In the genomic region with DNA sequence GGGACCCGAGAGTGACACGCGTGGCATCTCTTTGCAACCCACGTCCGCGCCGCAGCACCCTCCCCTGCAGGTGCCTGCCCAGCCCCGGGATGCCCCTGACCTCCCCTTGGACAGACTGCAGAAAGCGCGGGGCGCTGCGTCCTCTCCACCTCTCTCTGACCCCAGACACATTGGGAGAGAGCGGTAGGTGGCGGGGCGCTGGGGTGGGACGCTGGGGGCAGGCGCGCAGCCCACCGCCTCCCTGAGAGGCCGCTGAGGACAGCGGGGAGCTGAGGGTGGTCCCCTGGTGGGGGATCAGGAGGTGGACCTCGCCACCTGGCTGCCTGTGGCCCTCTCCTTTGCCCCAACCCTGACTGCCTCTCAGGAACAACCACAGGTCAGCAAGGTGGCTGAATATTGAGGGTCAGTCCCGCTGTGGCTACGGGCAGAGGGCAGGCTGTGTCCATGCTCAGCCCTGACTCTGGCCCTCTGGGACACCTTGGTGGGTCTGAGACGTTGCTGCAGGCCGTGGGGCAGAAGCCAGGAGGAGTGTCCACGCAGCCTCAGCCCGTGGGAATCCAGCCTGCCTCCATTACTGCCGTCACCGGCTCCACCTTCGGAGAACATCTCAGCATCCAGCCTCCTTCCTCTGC, we compare ENCODE assay signal across 5 cellular contexts. TPM values are rescaled to one million over a fixed set of nuclear protein-coding genes. Genes with fewer than 3 reads are reported as not detected.
A peak's percentile ranks its signal among the peaks of the same experiment; 100 is the strongest.
DNase-seq lines count a peak whose midpoint lies in the region; TF ChIP-seq lines count a peak whose summit lies in the region.

No MANE protein-coding gene starts in this region.

- peak overlapping the region; percentile 90 for H3K4me2 ChIP-seq in KMS-11

- H3K4me3 ChIP-seq in KMS-11 (IDR thresholded peaks at IDR 0.05; ENCODE audit: insufficient read depth, low read depth, low read length), result peak overlapping the region; percentile 59
- peak overlapping the region; percentile 83 to 90 for H3K4me3 ChIP-seq in esophagus (ENCODE audit: low read depth in 1 of 2, low read length in 2 of 2)
- peak overlapping the region; percentile 84 to 98 (median 90) for H3K4me3 ChIP-seq in spleen

- H3K79me2 ChIP-seq in KMS-11 (ENCODE audit: insufficient read depth, low read depth), result peaks cover 40% of the 10 kb centered on the region

- H3K27me3 ChIP-seq in KMS-11 (ENCODE audit: insufficient read depth, low read depth), result no peaks in the 10 kb centered on the region; the same call in 1 of the 2 replicates
- no peaks in the 10 kb centered on the region for H3K27me3 ChIP-seq in esophagus (ENCODE audit: control insufficient read depth in 1 of 2, insufficient read depth in 2 of 2, low read length in 2 of 2)
- no peaks in the 10 kb centered on the region for H3K27me3 ChIP-seq in spleen (replicated peaks in 1 of 7)

- H3K9me3 ChIP-seq in esophagus (ENCODE audit: control insufficient read depth in 2 of 2, insufficient read depth in 1 of 2, low read depth in 1 of 2, low read length in 1 of 2) (no peaks in the 10 kb centered on the region), spleen (no peaks in the 10 kb centered on the region)

- H3K9ac ChIP-seq in KMS-11, result peak overlapping the region; percentile 62; the same call in 1 of the 2 replicates

- TF ChIP-seq POLR2A in spleen (IDR thresholded peaks at IDR 0.05), result no peak

- DNase-seq in spleen, result peak; percentile 77
- DNase-seq in posterior vena cava (ENCODE audit: low spot score), result no peak
- DNase-seq in NCI-H345 (lab: John Stamatoyannopoulos, UW), result no peak

- H3K27ac ChIP-seq in KMS-11 (no peak overlapping the region), esophagus (ENCODE audit: low read depth in 2 of 2, low read length in 1 of 2) (peak overlapping the region; percentile 68 to 85), spleen (peak overlapping the region; percentile 81 to 94 (median 86))

- 0 out of 2 replicates have a peak, but pooled peaks cover 3% of the 10 kb centered on the region for H3K36me3 ChIP-seq in KMS-11 (ENCODE audit: insufficient read depth)
- H3K36me3 ChIP-seq in esophagus (ENCODE audit: control insufficient read depth in 2 of 2, insufficient read depth in 2 of 2, low read length in 1 of 2), result peaks cover 0 to 6% of the 10 kb centered on the region in 2 donors
- peaks cover 0 to 27% (median 0%) of the 10 kb centered on the region in 6 donors for H3K36me3 ChIP-seq in spleen

- peaks cover 4% of the 10 kb centered on the region; the same call in 1 of the 2 replicates for H4K20me1 ChIP-seq in KMS-11 (ENCODE audit: insufficient read depth)

- 24 to 26% methylated on average over 31 of the region's 31 CpGs for WGBS in esophagus, 2 donors
- WGBS in spleen, 5 donors, result 30 to 88% (median 34%) methylated on average over 7 to 31 of the region's 31 CpGs

- intact Hi-C loops in spleen (cut with DNase I; ENCODE audit: low total_unique reads), result no loop called here
- intact Hi-C loops in posterior vena cava (cut with DNase I), result no loop called here

- H3K4me1 ChIP-seq in KMS-11 (ENCODE audit: low read depth, poor library complexity, severe bottlenecking) (peaks cover 14% of the 10 kb centered on the region), esophagus (ENCODE audit: control insufficient read depth in 2 of 2, insufficient read depth in 2 of 2, low read length in 1 of 2) (peaks cover 13 to 29% of the 10 kb centered on the region in 2 donors), spleen (peaks cover 26 to 55% (median 46%) of the 10 kb centered on the region in 6 donors)

- TF ChIP-seq CTCF in KMS-11 (conservative IDR thresholded peaks at IDR 0.05; ENCODE audit: low read depth, low read length) (no peak), spleen (IDR thresholded peaks at IDR 0.05 in 8 of 11, conservative IDR thresholded peaks at IDR 0.05 in 3 of 11) (no peak)

- H2AFZ ChIP-seq in KMS-11 (ENCODE audit: low read depth), result peak overlapping the region; percentile 93

RNA-seq across cellular contexts. Expression of a gene that starts 0.8 kb away (rescaled TPM):
- polyA plus RNA-seq in esophagus (10 to 100 TPM; 38.2 to 40.9 TPM), spleen (10 to 100 TPM; 39.2 to 66.9 (median 54.0) TPM)
- total RNA-seq in spleen (10 to 100 TPM; 39.1 to 69.7 (median 56.5) TPM), posterior vena cava (10 to 100 TPM; 29.0 to 32.0 TPM)

RNA-seq across cellular contexts. Expression of a gene that starts 5.8 kb away (rescaled TPM):
- polyA plus RNA-seq in esophagus, result 1 to 10 TPM; 2.8 to 9.9 TPM
- total RNA-seq in spleen, result 10 to 100 TPM in 1 of 7 donors, 1 to 10 TPM in 6; 2.5 to 10.5 (median 3.4) TPM
- polyA plus RNA-seq in spleen, result 10 to 100 TPM in 2 of 3 donors, 1 to 10 TPM in 1; 3.7 to 16.9 (median 11.9) TPM
- total RNA-seq in posterior vena cava, result 1 to 10 TPM; 1.8 to 6.1 TPM

RNA-seq across cellular contexts. Expression of a gene that starts 27.9 kb away (rescaled TPM):
- polyA plus RNA-seq in esophagus (1 to 10 TPM; 1.6 to 3.0 TPM), spleen (1 to 10 TPM; 1.3 to 5.5 (median 1.4) TPM)
- total RNA-seq in spleen (1 to 10 TPM in 3 of 7 donors, under 1 TPM in 1, not detected in 3; 0.87 to 3.6 (median 1.8) TPM), posterior vena cava (1 to 10 TPM; 1.9 to 4.1 TPM)

RNA-seq across cellular contexts. Expression of a gene that starts 33.3 kb away (rescaled TPM):
- 100 to 1,000 TPM in 1 of 2 donors, 10 to 100 TPM in 1; 47.7 to 120 TPM for polyA plus RNA-seq in esophagus
- 10 to 100 TPM; 33.0 to 62.3 (median 41.7) TPM for total RNA-seq in spleen
- 10 to 100 TPM; 12.6 to 89.7 (median 32.6) TPM for polyA plus RNA-seq in spleen
- total RNA-seq in posterior vena cava, result 10 to 100 TPM; 40.9 to 50.9 TPM

RNA-seq across cellular contexts. Expression of a gene that starts 34.0 kb away (rescaled TPM):
- polyA plus RNA-seq in esophagus (10 to 100 TPM; 24.4 to 24.8 TPM), spleen (10 to 100 TPM in 2 of 3 donors, 1 to 10 TPM in 1; 9.8 to 17.8 (median 10.5) TPM)
- total RNA-seq in spleen (10 to 100 TPM; 11.4 to 22.9 (median 13.9) TPM), posterior vena cava (10 to 100 TPM in 1 of 2 donors, 1 to 10 TPM in 1; 8.3 to 10.5 TPM)
